8 cellular contexts compared by ENCODE assay signal in genomic region chr11:798093-798713, GRCh38. TPM values are rescaled to one million over a fixed set of nuclear protein-coding genes. Genes with fewer than 3 reads are reported as not detected.
A peak's percentile ranks its signal among the peaks of the same experiment; 100 is the strongest.
DNase-seq lines count a peak whose midpoint lies in the region; ATAC-seq, FAIRE-seq and TF ChIP-seq lines count a peak whose summit lies in the region.

Gene SLC25A22 (minus strand): TSS chr11:798281. CDS start chr11:795006, 3,275 bp downstream.

- peak within 1 kb of the TSS; percentile 70 to 97 (median 94) for H3K4me3 ChIP-seq in HepG2 (replicated peaks in 1 of 3; ENCODE audit: insufficient read depth in 1 of 3, low read depth in 2 of 3, low read length in 3 of 3)

- TF ChIP-seq RAD21 in HepG2 (CRISPR knock-in tag; IDR thresholded peaks at IDR 0.05): peak; percentile 87

- in situ Hi-C loops in ACHN (cut with HindIII; ENCODE audit: low pct_ligation_motif_present, low pct_unique_long_range_greater_than_20kb, low sequenced_read_pairs): no loop called here
- in situ Hi-C loops in HepG2 (cut with HindIII; ENCODE audit: extremely low pct_ligation_motif_present, low pct_unique_long_range_greater_than_20kb): no loop called here

- peak within 1 kb of the TSS; percentile 80 for H3K27ac ChIP-seq in HepG2 (ENCODE audit: extremely low read length, insufficient read depth, low read length)

- no peaks in the 10 kb centered on the region for H3K27me3 Mint-ChIP-seq in activated CD4-positive, alpha-beta T cell treated with anti-CD3 and anti-CD28 coated beads, Interleukin-2, amount 10 ng/mL, durations not matched to agents 24 days and 14 days

- peak within 1 kb of the TSS; percentile 91 for H3K4me3 Mint-ChIP-seq in activated CD4-positive, alpha-beta T cell treated with anti-CD3 and anti-CD28 coated beads, Interleukin-2, amount 10 ng/mL, durations not matched to agents 24 days and 14 days

- peaks cover 4% of the 10 kb centered on the region for H3K4me1 ChIP-seq in HepG2 (ENCODE audit: insufficient read depth, low read length)

- TF ChIP-seq EP300 in HepG2 (IDR thresholded peaks at IDR 0.05; ENCODE audit: low read depth in 2 of 2, low read length in 2 of 2) (no peak), HepG2 (CRISPR knock-in tag; IDR thresholded peaks at IDR 0.05; ENCODE audit: borderline replicate concordance) (no peak)

- intact Hi-C loops in activated CD4-positive, alpha-beta T cell treated with anti-CD3 and anti-CD28 coated beads, Interleukin-2, amount 10 ng/mL, durations not matched to agents 24 days and 14 days (cut with micrococcal nuclease): loop anchor here (5.0 kb wide), 3 partner anchors 101 to 291 kb away; partner anchors contain the start of genes DEAF1, PHRF1, RNH1 and TMEM80
- intact Hi-C loops in HepG2 (cut with micrococcal nuclease; ENCODE audit: unreplicated experiment): no loop called here

- peaks cover 4% of the 10 kb centered on the region for H3K79me2 ChIP-seq in HepG2 (ENCODE audit: insufficient read depth, low read length)

- H3K27me3 ChIP-seq in HepG2 (ENCODE audit: control insufficient read depth in 1 of 2, insufficient read depth in 2 of 2, low read length in 2 of 2): no peaks in the 10 kb centered on the region; a peak in 1 of 5 replicates

- no peaks in the 10 kb centered on the region for H4K20me1 ChIP-seq in HepG2 (ENCODE audit: insufficient read depth, low read length)

- H3K27ac Mint-ChIP-seq in activated CD4-positive, alpha-beta T cell treated with anti-CD3 and anti-CD28 coated beads, Interleukin-2, amount 10 ng/mL, durations not matched to agents 24 days and 14 days: peak within 1 kb of the TSS; percentile 87

- H3K9me3 ChIP-seq in HepG2 (ENCODE audit: low read length): no peaks in the 10 kb centered on the region

- peaks cover 7 to 8% of the 10 kb centered on the region in 2 experiments; a peak in 3 of 5 replicates for H3K36me3 ChIP-seq in HepG2 (replicated peaks in 1 of 2; ENCODE audit: control insufficient read depth in 1 of 2, insufficient read depth in 2 of 2, low read length in 2 of 2)

- POLR2A ChIA-PET in HepG2 (lab: Yijun Ruan, JAX): interaction anchor here (5.3 kb wide), 1 partner anchor 20 kb away, joined by 44 read pairs; the partner anchor contains the start of gene GATD1

- H2AFZ ChIP-seq in HepG2 (ENCODE audit: low read length): no peak within 1 kb of the TSS

- no peak for TF ChIP-seq POLR2A in HepG2 (IDR thresholded peaks at IDR 0.05; ENCODE audit: insufficient read depth in 1 of 2, low read depth in 2 of 2, low read length in 2 of 2)

- 67% methylated on average over 7 of the region's 69 CpGs for WGBS in HepG2 (ENCODE audit: low lambda C conversion rate)

- peak within 1 kb of the TSS; percentile 100 for H3K4me2 ChIP-seq in HepG2 (ENCODE audit: low read depth, low read length)

- peak; percentile 76 for DNase-seq in ACHN
- peak; percentile 70 for DNase-seq in NCI-H345 treated with DMSO at 0.1 percent for 48 hours (lab: John Stamatoyannopoulos, UW; ENCODE audit: unreplicated experiment)
- DNase-seq in activated CD4-positive, alpha-beta T cell treated with anti-CD3 and anti-CD28 coated beads, Interleukin-2, amount 10 ng/mL, durations not matched to agents 24 days and 14 days: peak; percentile 97
- DNase-seq in dedifferentiated amniotic fluid mesenchymal stem cell (ENCODE audit: extremely low spot score): peak; percentile 62
- peak; percentile 49 for DNase-seq in HepG2 (ENCODE audit: low spot score)
- peak; percentile 88 for DNase-seq in stimulated activated CD4-positive, alpha-beta T cell treated with anti-CD3 and anti-CD28 coated beads, Interleukin-4, amount 100 ng/mL, for 1 hour

- CTCF ChIA-PET in HepG2 (lab: Yijun Ruan, JAX; ENCODE audit: low intra/inter-chr PET ratio, low total read pairs): interaction anchor here (1.2 kb wide), 1 partner anchor 70 kb away, joined by 4 read pairs; no protein-coding TSS in a partner anchor

- H3K36me3 Mint-ChIP-seq in activated CD4-positive, alpha-beta T cell treated with anti-CD3 and anti-CD28 coated beads, Interleukin-2, amount 10 ng/mL, durations not matched to agents 24 days and 14 days (ENCODE audit: low read depth): peaks cover 16% of the 10 kb centered on the region

- no TSS peak for BruUV-seq in HepG2 (replicated peaks; lab: Mats Ljungman, UMichigan)

- ATAC-seq in GM18861 (IDR thresholded peaks at IDR 0.05; ENCODE audit: unreplicated experiment): peak; percentile 51
- peak; percentile 53 for ATAC-seq in HG03097 (IDR thresholded peaks at IDR 0.05; ENCODE audit: low FRiP score, unreplicated experiment)
- ATAC-seq in HepG2: peak; percentile 52

- H3K4me1 Mint-ChIP-seq in activated CD4-positive, alpha-beta T cell treated with anti-CD3 and anti-CD28 coated beads, Interleukin-2, amount 10 ng/mL, durations not matched to agents 24 days and 14 days: peaks cover 7% of the 10 kb centered on the region

- peak; percentile 78 for TF ChIP-seq CTCF in HepG2 (CRISPR knock-in tag; IDR thresholded peaks at IDR 0.05)

- peak within 1 kb of the TSS; percentile 82 for H3K9ac ChIP-seq in HepG2 (ENCODE audit: insufficient read depth, low read depth, low read length)

- FAIRE-seq in HepG2 (lab: Jason Lieb, UNC): no peak

- no peaks in the 10 kb centered on the region for H3K9me3 Mint-ChIP-seq in activated CD4-positive, alpha-beta T cell treated with anti-CD3 and anti-CD28 coated beads, Interleukin-2, amount 10 ng/mL, durations not matched to agents 24 days and 14 days

TF ChIP-seq in HepG2, 621 proteins besides CTCF, POLR2A, EP300 and RAD21 (continues in another document):
- TF ChIP-seq ZNF614 (CRISPR knock-in tag; IDR thresholded peaks at IDR 0.05; ENCODE audit: borderline replicate concordance) (0 out of 2 replicates have a peak, but pooled peaks have one; percentile 13), CREB3 (CRISPR knock-in tag; IDR thresholded peaks at IDR 0.05) (no peak), GPN1 (CRISPR knock-in tag; IDR thresholded peaks at IDR 0.05; ENCODE audit: borderline replicate concordance) (no peak), SALL2 (CRISPR knock-in tag; IDR thresholded peaks at IDR 0.05) (peak; percentile 50; the same call in 1 of the 2 replicates), ZBTB49 (CRISPR knock-in tag; IDR thresholded peaks at IDR 0.05; ENCODE audit: borderline replicate concordance) (no peak), ZEB1 (IDR thresholded peaks at IDR 0.05; ENCODE audit: insufficient replicate concordance, low read depth) (no peak), RFXANK (CRISPR knock-in tag; IDR thresholded peaks at IDR 0.05) (no peak), DRAP1 (CRISPR knock-in tag; IDR thresholded peaks at IDR 0.05) (no peak), ZNF619 (CRISPR knock-in tag; IDR thresholded peaks at IDR 0.05) (no peak)

RNA-seq across cellular contexts. Expression of gene SLC25A22, which starts in this region (rescaled TPM):
- total RNA-seq in activated CD4-positive, alpha-beta T cell treated with anti-CD3 and anti-CD28 coated beads, Interleukin-2, amount 10 ng/mL, durations not matched to agents 24 days and 14 days: 84.9 and 90.3 TPM in 2 replicates
- total RNA-seq in HepG2 (2016; rRNA removed; fragmentation: Illumina TruSeq; extraction: Trizol): 8.0 and 12.4 TPM in 2 replicates
- total RNA-seq in HepG2 (2016; cell fraction: cytosol; rRNA removed; fragmentation: Illumina TruSeq; extraction: Trizol; ENCODE audit: low read depth): 4.2 and 5.7 TPM in 2 replicates
- 8.0 and 11.4 TPM in 2 replicates for total RNA-seq in HepG2 (2016; cell fraction: insoluble cytoplasmic fraction; rRNA removed; fragmentation: Illumina TruSeq; extraction: Trizol)
- total RNA-seq in HepG2 (2016; cell fraction: membrane; rRNA removed; fragmentation: Illumina TruSeq; extraction: Trizol): 8.3 and 9.2 TPM in 2 replicates
- 7.7 and 9.2 TPM in 2 replicates for total RNA-seq in HepG2 (2016; cell fraction: nucleus; rRNA removed; fragmentation: Illumina TruSeq; extraction: Trizol)
- polyA plus RNA-seq in HepG2 (2011; rRNA removed): 19.2 and 20.5 TPM in 2 replicates
- polyA plus RNA-seq in HepG2 (2011; cell fraction: cytosol; rRNA removed): 5.9 and 7.9 TPM in 2 replicates
- polyA plus RNA-seq in HepG2 (2011; cell fraction: nucleus; rRNA removed): 50.3 and 61.9 TPM in 2 replicates
- 7.5 and 11.4 TPM in 2 replicates for polyA plus RNA-seq in HepG2 (2012)
- 2.6 and 3.7 TPM in 2 replicates for polyA plus RNA-seq in HepG2 (2016; cell fraction: cytosol; fragmentation: Illumina TruSeq; extraction: Trizol; ENCODE audit: low read depth)
- 13.5 and 14.7 TPM in 2 replicates for polyA plus RNA-seq in HepG2 (2016; cell fraction: insoluble cytoplasmic fraction; fragmentation: Illumina TruSeq; extraction: Trizol; ENCODE audit: low read depth)
- 8.3 and 8.7 TPM in 2 replicates for polyA plus RNA-seq in HepG2 (2016; cell fraction: membrane; fragmentation: Illumina TruSeq; extraction: Trizol; ENCODE audit: low read depth)
- polyA plus RNA-seq in HepG2 (2016; cell fraction: nucleus; fragmentation: Illumina TruSeq; extraction: Trizol; ENCODE audit: insufficient read depth, low read depth): 25.5 and 28.7 TPM in 2 replicates
- polyA minus RNA-seq in HepG2 (2011; rRNA and poly(A)+ RNA removed; ENCODE audit: low replicate concordance): 19.4 and 40.7 TPM in 2 replicates
- 8.5 and 14.7 TPM in 2 replicates for polyA minus RNA-seq in HepG2 (2011; cell fraction: cytosol; rRNA and poly(A)+ RNA removed)
- 14.9 and 16.0 TPM in 2 replicates for polyA minus RNA-seq in HepG2 (2011; cell fraction: nucleus; rRNA and poly(A)+ RNA removed)

Comparison
In these comparisons a context has a peak if more than half of its experiments do, and no peak if none do; other contexts are left out.
1. Peak in every context shown above with its lines: DNase-seq, ATAC-seq, H3K4me3 ChIP-seq and H3K27ac ChIP-seq.